Comparison of ENCODE assay signal across 16 cellular contexts in the genomic region with DNA sequence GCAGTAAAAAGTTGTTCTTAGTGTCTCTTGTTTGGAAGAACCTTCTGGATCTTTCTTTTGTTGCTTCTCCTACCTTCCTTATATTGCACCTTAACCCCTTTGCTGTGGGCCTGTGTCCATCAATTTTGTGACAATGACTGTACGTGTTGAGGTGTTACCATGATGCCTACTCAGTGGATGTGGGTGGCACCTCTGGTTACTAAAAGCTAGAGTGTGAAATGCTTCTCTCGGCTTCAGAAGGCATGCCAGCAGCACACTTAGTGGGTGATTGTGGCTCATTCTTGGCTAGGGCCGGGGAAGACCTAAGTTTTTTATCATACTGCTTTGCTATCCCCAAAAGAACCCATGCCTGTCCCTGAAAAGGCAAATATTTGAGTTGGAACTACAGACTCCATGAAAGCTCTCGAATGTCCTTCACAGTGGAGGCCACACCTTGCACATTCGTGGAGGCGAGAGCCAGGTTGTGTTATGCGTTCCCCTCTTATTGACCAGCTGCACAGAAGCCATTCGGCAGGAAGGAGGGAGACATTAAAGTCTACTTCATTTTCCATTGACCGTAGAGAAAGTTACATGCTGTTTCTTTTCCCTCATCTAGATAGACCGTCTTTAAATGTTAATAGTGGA.
"Had no signal": no experiment of that assay in that cellular context is flagged by ENCODE, and none has a peak within 500 bp of the region (broad histone marks: within the 10 kb centered on the region; RNA-seq: fewer than 3 reads in every experiment).

No MANE protein-coding gene starts in this region.

- H3K27me3 ChIP-seq: dorsolateral prefrontal cortex, neural progenitor cell, stomach, thyroid gland, uterus had no signal

- H3K4me1 ChIP-seq: neural progenitor cell, parathyroid adenoma, stomach, thyroid gland, uterus had no signal

- H3K9me3 ChIP-seq: stomach, thyroid gland, uterus had no signal

- ATAC-seq: sciatic nerve had no signal

- H3K4me3 ChIP-seq: dorsolateral prefrontal cortex, lung, neural progenitor cell, smooth muscle cell, stomach, thyroid gland, uterus had no signal

- DNase-seq: cerebellar nuclear complex; dorsolateral prefrontal cortex; effector CD4-positive, alpha-beta T cell; stimulated activated CD4-positive, alpha-beta T cell treated with anti-CD3 and anti-CD28 coated beads, Interleukin-12 subunit alpha, Interleukin-12 subunit beta, amount 100 ng/mL, for 4 hours; stimulated activated CD4-positive, alpha-beta T cell treated with anti-CD3 and anti-CD28 coated beads, Interleukin-1b, Interleukin-23, amount 100 ng/mL, for 48 hours; stimulated activated CD4-positive, alpha-beta T cell treated with anti-CD3 and anti-CD28 coated beads, Interleukin-4, amount 100 ng/mL, for 1 hour; stimulated activated CD8-positive, alpha-beta memory T cell treated with anti-CD3 and anti-CD28 coated beads, Interleukin-4, amount 100 ng/mL, for 48 hours; stimulated activated naive CD4-positive, alpha-beta T cell treated with Interleukin-2 at 50 U/mL for 16 hours; stomach; thyroid gland; uterus had no signal

- H3K27ac ChIP-seq: dorsolateral prefrontal cortex, neural progenitor cell, parathyroid adenoma, stomach, thyroid gland, uterus had no signal

- H3K36me3 ChIP-seq: neural progenitor cell, thyroid gland, uterus had no signal
